Comparison of ENCODE assay signal across 26 cellular contexts in genomic region chr9:32728181-32728580, GRCh38. TPM values are rescaled to one million over a fixed set of nuclear protein-coding genes. Genes with fewer than 3 reads are reported as not detected.
"Had no signal": no experiment of that assay in that cellular context is flagged by ENCODE, and none has a peak within 500 bp of the region (broad histone marks: within the 10 kb centered on the region; RNA-seq: fewer than 3 reads in every experiment).

No MANE protein-coding gene starts in this region.

- H3K4me1 ChIP-seq: esophagus squamous epithelium, gastrocnemius medialis, left ventricle myocardium inferior, sigmoid colon had no signal

- ATAC-seq: activated CD8-positive, alpha-beta T cell treated with anti-CD3 and anti-CD28 coated beads, Interleukin-2, amount 10 ng/mL, durations not matched to agents 7 days and 5 days; activated naive CD8-positive, alpha-beta T cell treated with anti-CD3 and anti-CD28 coated beads, Interleukin-2, amount 50 U/mL, for 24 hours; gastrocnemius medialis; naive thymus-derived CD8-positive, alpha-beta T cell had no signal

- H3K27ac ChIP-seq: esophagus squamous epithelium, gastrocnemius medialis, left ventricle myocardium inferior, sigmoid colon, testis had no signal

- H3K4me3 ChIP-seq: esophagus squamous epithelium, gastrocnemius medialis, left ventricle myocardium inferior, sigmoid colon, smooth muscle cell, testis had no signal

- DNase-seq: activated CD4-positive, alpha-beta T cell treated with anti-CD3 and anti-CD28 coated beads for 1 hour; activated CD4-positive, alpha-beta T cell treated with anti-CD3 and anti-CD28 coated beads, Interleukin-2, amount 50 U/mL, for 1 hour; activated CD8-positive, alpha-beta T cell treated with anti-CD3 and anti-CD28 coated beads, Interleukin-2, amount 10 ng/mL, durations not matched to agents 7 days and 5 days; activated gamma-delta T cell; activated naive CD4-positive, alpha-beta T cell treated with anti-CD3 and anti-CD28 coated beads, Interleukin-2, amount 50 U/mL, for 16 hours; activated naive CD8-positive, alpha-beta T cell treated with anti-CD3 and anti-CD28 coated beads, Interleukin-2, amount 50 U/mL, for 24 hours; cerebellar nuclear complex; cortex of kidney; endodermal cell; esophagus squamous epithelium; gastrocnemius medialis; hippocampal formation; kidney glomerular epithelial cell; left ventricle myocardium inferior; naive thymus-derived CD8-positive, alpha-beta T cell; sigmoid colon; stimulated activated CD4-positive, alpha-beta T cell treated with anti-CD3 and anti-CD28 coated beads, Interleukin-4, amount 100 ng/mL, for 1 hour; stimulated activated naive CD4-positive, alpha-beta T cell; testis had no signal

- H3K36me3 ChIP-seq: esophagus squamous epithelium, gastrocnemius medialis, left ventricle myocardium inferior, sigmoid colon had no signal

- H3K9me3 ChIP-seq: esophagus squamous epithelium, gastrocnemius medialis, testis had no signal

- H3K27me3 ChIP-seq: esophagus squamous epithelium, gastrocnemius medialis, sigmoid colon, testis had no signal

RNA-seq across cellular contexts. Expression of gene TMEM215, which starts 55.2 kb away (rescaled TPM):
- total RNA-seq: activated CD8-positive, alpha-beta T cell treated with anti-CD3 and anti-CD28 coated beads, Interleukin-2, amount 10 ng/mL, durations not matched to agents 7 days and 5 days; activated T-helper 1 cell treated with anti-CD3 and anti-CD28 coated beads, Interleukin-12 subunit alpha, Interleukin-12 subunit beta, Interleukin-2, Interleukin-4 antibody, amounts not matched to agents 30 ng/mL and 10 ng/mL and 1 ng/mL, durations not matched to agents 14 hours and 24 hours and 36 hours; esophagus squamous epithelium; gastrocnemius medialis; left ventricle myocardium inferior; mammary epithelial cell; mesothelial cell of epicardium; naive thymus-derived CD8-positive, alpha-beta T cell; osteoblast; posterior vena cava; renal cortical epithelial cell; sigmoid colon had no signal
